8 cellular contexts compared by ENCODE assay signal in the genomic region with DNA sequence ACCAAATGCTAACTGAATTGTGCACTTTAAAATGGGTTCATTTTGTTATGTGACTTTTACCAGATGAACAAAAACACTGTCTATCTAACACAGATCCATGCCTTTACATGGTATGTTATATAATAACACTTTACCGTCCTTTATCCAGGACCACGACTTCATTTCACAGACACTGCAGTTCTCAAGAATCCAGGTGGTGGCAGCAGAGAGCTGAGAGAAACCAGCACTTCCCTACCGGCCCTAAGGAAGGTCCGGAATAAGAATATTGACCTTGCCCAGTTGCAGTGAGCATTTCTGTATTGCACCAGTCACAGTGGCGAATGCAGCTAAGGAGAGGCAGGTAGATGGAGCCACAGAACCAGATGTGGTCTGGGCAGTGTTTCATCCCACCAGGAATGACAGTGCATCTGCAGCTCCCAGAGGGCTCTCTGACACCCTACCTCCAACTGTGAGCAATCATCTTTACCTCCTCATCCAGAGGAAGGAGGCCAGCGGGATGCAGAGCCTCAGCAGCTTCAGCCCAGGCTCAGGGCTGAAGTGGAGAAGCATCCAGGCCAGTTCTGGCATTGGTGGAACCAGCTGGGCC. TPM values are rescaled to one million over a fixed set of nuclear protein-coding genes. Genes with fewer than 3 reads are reported as not detected.
A peak's percentile ranks its signal among the peaks of the same experiment; 100 is the strongest.
DNase-seq lines count a peak whose midpoint lies in the region; ATAC-seq and TF ChIP-seq lines count a peak whose summit lies in the region.

No MANE protein-coding gene starts in this region.

- DNase-seq in NCI-H187 (lab: John Stamatoyannopoulos, UW) (peak; percentile 7 to 18), NCI-H187 treated with DMSO at 0.1 percent for 48 hours (lab: John Stamatoyannopoulos, UW) (no peak), SKM-1 treated with dmso at 0.1 percent for 144 hours (lab: John Stamatoyannopoulos, UW; ENCODE audit: unreplicated experiment) (peak; percentile 21), cerebellar cortex (ENCODE audit: low spot score) (peak; percentile 56), thoracic aorta (ENCODE audit: low spot score) (no peak)

- peak; percentile 91 to 93 for TF ChIP-seq RAD21 in liver (IDR thresholded peaks at IDR 0.05)

- H3K27me3 ChIP-seq in liver (ENCODE audit: control insufficient read depth in 4 of 4, insufficient read depth in 4 of 4, low read length in 3 of 4) (no peaks in the 10 kb centered on the region), thoracic aorta (replicated peaks; ENCODE audit: insufficient read depth) (no peaks in the 10 kb centered on the region)

- H3K4me3 ChIP-seq in liver (ENCODE audit: low read depth in 1 of 3, low read length in 3 of 3): no peak overlapping the region
- H3K4me3 ChIP-seq in thoracic aorta: no peak overlapping the region

- no peak overlapping the region for H3K9ac ChIP-seq in liver (ENCODE audit: low read depth in 1 of 2, low read length in 2 of 2)

- no peak for ATAC-seq in thoracic aorta (ENCODE audit: insufficient number of reproducible peaks, low FRiP score, low read depth)
- no peak for ATAC-seq in HG02759 (IDR thresholded peaks at IDR 0.05; ENCODE audit: unreplicated experiment)

- H3K4me1 ChIP-seq in liver (ENCODE audit: control insufficient read depth in 4 of 4, insufficient read depth in 4 of 4, low read length in 3 of 4) (peaks cover 5 to 21% (median 15%) of the 10 kb centered on the region in 4 donors), thoracic aorta (ENCODE audit: control insufficient read depth in 1 of 2, low read depth in 2 of 2) (peaks cover 3 to 8% of the 10 kb centered on the region in 2 donors)

- H3K9me3 ChIP-seq in liver (ENCODE audit: control insufficient read depth in 4 of 4, low read length in 3 of 4) (no peaks in the 10 kb centered on the region), thoracic aorta (no peaks in the 10 kb centered on the region)

- H3K36me3 ChIP-seq in liver (ENCODE audit: control insufficient read depth in 4 of 4, insufficient read depth in 3 of 4, low read depth in 1 of 4, low read length in 3 of 4) (no peaks in the 10 kb centered on the region), thoracic aorta (no peaks in the 10 kb centered on the region)

- 16% methylated on average over 6 of the region's 6 CpGs for WGBS in liver

- H3K27ac ChIP-seq in liver (ENCODE audit: low read depth in 1 of 2, low read length in 2 of 2) (no peak overlapping the region), thoracic aorta (no peak overlapping the region)

- TF ChIP-seq CTCF in LNCAP (IDR thresholded peaks at IDR 0.05): peak; percentile 86
- peak; percentile 88 for TF ChIP-seq CTCF in liver (IDR thresholded peaks at IDR 0.05; ENCODE audit: low read depth, low read length, missing input control)
- TF ChIP-seq CTCF in thoracic aorta (IDR thresholded peaks at IDR 0.05): peak; percentile 78

TF ChIP-seq in liver, 16 proteins besides CTCF, POLR2A, EP300 and RAD21:
- TF ChIP-seq FOXA1 (IDR thresholded peaks at IDR 0.05) (no peak), TAF1 (conservative IDR thresholded peaks at IDR 0.05) (no peak), YY1 (IDR thresholded peaks at IDR 0.05) (no peak), FOXA2 (IDR thresholded peaks at IDR 0.05) (no peak), JUND (IDR thresholded peaks at IDR 0.05) (no peak), SP1 (IDR thresholded peaks at IDR 0.05) (no peak), EGR1 (IDR thresholded peaks at IDR 0.05; ENCODE audit: low read depth in 2 of 2) (no peak), HNF4A (conservative IDR thresholded peaks at IDR 0.05) (no peak), NR2F2 (IDR thresholded peaks at IDR 0.05) (no peak), HNF4G (IDR thresholded peaks at IDR 0.05) (no peak), GABPA (IDR thresholded peaks at IDR 0.05 in 1 of 2, conservative IDR thresholded peaks at IDR 0.05 in 1 of 2) (no peak)
- TF ChIP-seq, protein P1, sequence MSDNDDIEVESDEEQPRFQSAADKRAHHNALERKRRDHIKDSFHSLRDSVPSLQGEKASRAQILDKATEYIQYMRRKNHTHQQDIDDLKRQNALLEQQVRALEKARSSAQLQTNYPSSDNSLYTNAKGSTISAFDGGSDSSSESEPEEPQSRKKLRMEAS (IDR thresholded peaks at IDR 0.05): no peak
- TF ChIP-seq, protein P2, sequence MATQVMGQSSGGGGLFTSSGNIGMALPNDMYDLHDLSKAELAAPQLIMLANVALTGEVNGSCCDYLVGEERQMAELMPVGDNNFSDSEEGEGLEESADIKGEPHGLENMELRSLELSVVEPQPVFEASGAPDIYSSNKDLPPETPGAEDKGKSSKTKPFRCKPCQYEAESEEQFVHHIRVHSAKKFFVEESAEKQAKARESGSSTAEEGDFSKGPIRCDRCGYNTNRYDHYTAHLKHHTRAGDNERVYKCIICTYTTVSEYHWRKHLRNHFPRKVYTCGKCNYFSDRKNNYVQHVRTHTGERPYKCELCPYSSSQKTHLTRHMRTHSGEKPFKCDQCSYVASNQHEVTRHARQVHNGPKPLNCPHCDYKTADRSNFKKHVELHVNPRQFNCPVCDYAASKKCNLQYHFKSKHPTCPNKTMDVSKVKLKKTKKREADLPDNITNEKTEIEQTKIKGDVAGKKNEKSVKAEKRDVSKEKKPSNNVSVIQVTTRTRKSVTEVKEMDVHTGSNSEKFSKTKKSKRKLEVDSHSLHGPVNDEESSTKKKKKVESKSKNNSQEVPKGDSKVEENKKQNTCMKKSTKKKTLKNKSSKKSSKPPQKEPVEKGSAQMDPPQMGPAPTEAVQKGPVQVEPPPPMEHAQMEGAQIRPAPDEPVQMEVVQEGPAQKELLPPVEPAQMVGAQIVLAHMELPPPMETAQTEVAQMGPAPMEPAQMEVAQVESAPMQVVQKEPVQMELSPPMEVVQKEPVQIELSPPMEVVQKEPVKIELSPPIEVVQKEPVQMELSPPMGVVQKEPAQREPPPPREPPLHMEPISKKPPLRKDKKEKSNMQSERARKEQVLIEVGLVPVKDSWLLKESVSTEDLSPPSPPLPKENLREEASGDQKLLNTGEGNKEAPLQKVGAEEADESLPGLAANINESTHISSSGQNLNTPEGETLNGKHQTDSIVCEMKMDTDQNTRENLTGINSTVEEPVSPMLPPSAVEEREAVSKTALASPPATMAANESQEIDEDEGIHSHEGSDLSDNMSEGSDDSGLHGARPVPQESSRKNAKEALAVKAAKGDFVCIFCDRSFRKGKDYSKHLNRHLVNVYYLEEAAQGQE (IDR thresholded peaks at IDR 0.05): no peak
- TF ChIP-seq, protein P3, sequence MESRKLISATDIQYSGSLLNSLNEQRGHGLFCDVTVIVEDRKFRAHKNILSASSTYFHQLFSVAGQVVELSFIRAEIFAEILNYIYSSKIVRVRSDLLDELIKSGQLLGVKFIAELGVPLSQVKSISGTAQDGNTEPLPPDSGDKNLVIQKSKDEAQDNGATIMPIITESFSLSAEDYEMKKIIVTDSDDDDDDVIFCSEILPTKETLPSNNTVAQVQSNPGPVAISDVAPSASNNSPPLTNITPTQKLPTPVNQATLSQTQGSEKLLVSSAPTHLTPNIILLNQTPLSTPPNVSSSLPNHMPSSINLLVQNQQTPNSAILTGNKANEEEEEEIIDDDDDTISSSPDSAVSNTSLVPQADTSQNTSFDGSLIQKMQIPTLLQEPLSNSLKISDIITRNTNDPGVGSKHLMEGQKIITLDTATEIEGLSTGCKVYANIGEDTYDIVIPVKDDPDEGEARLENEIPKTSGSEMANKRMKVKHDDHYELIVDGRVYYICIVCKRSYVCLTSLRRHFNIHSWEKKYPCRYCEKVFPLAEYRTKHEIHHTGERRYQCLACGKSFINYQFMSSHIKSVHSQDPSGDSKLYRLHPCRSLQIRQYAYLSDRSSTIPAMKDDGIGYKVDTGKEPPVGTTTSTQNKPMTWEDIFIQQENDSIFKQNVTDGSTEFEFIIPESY (IDR thresholded peaks at IDR 0.05): no peak
- TF ChIP-seq, protein P4, sequence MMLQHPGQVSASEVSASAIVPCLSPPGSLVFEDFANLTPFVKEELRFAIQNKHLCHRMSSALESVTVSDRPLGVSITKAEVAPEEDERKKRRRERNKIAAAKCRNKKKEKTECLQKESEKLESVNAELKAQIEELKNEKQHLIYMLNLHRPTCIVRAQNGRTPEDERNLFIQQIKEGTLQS (IDR thresholded peaks at IDR 0.05): no peak

RNA-seq across cellular contexts. Expression of a gene that starts 44.6 kb away (rescaled TPM):
- total RNA-seq in liver (10 to 100 TPM; 17.6 to 23.6 TPM), thoracic aorta (10 to 100 TPM; 13.4 to 18.7 TPM)
- 10 to 100 TPM in 1 of 2 donors, 1 to 10 TPM in 1; 2.9 to 20.1 TPM for polyA plus RNA-seq in liver

Comparison
In these comparisons a context has a peak if more than half of its experiments do, and no peak if none do; other contexts are left out.
1. DNase-seq: peak in NCI-H187 (2 of 2), SKM-1 treated with dmso at 0.1 percent for 144 hours (single experiment) and cerebellar cortex (single experiment); none in NCI-H187 treated with DMSO at 0.1 percent for 48 hours (single experiment) and thoracic aorta (single experiment).
2. Peak in every context shown above with its lines, with median percentiles within 50 percentile points of each other: CTCF ChIP-seq.